14 cellular contexts compared by ENCODE assay signal in genomic region chr2:100017633-100018032, GRCh38.
DNase-seq lines count a peak whose midpoint lies in the region; ATAC-seq and TF ChIP-seq lines count a peak whose summit lies in the region.
"Had no signal": no experiment of that assay in that cellular context is flagged by ENCODE, and none has a peak within 500 bp of the region (broad histone marks: within the 10 kb centered on the region; RNA-seq: fewer than 3 reads in every experiment).

No MANE protein-coding gene starts in this region.

- TF ChIP-seq CTCF in 22Rv1 (IDR thresholded peaks at IDR 0.05) (no peak), GM13977 (IDR thresholded peaks at IDR 0.05; ENCODE audit: extremely low read depth, insufficient read depth, missing control alignments) (no peak), lower leg skin (IDR thresholded peaks at IDR 0.05) (no peak)

- in situ Hi-C loops in GM13977 (cut with MboI; ENCODE audit: low pct_unique_long_range_greater_than_20kb, low sequenced_read_pairs, unreplicated experiment) = no loop called here

- no peak for TF ChIP-seq POLR2A in lower leg skin (IDR thresholded peaks at IDR 0.05)

- H3K4me3 ChIP-seq in lower leg skin (ENCODE audit: low read depth, poor library complexity, severe bottlenecking) = no peak overlapping the region
- H3K4me3 ChIP-seq: body of pancreas, left lung had no signal

- WGBS in lower leg skin, 2 donors = 52 to 56% methylated on average over 1 of the region's 1 CpG

- DNase-seq in GM03348 (ENCODE audit: low spot score) (peak; percentile 22), NCI-H69 (lab: John Stamatoyannopoulos, UW) (peak; percentile 72), fibroblast of peridontal ligament (ENCODE audit: extremely low read depth) (peak; percentile 54), CD1c-positive myeloid dendritic cell (ENCODE audit: extremely low spot score) (no peak), GM13977 (ENCODE audit: low spot score) (no peak), lower leg skin (ENCODE audit: low spot score in 2 of 2) (no peak)
- DNase-seq: activated effector memory CD4-positive, alpha-beta T cell treated with Interleukin-2 at 50 U/mL for 16 hours; body of pancreas; left lung; PC-3; SW 1271 had no signal

- no peak for ATAC-seq in GM18873 (IDR thresholded peaks at IDR 0.05; ENCODE audit: low FRiP score, unreplicated experiment)
- ATAC-seq: body of pancreas, esophagus mucosa, left lung, PC-3 had no signal

- intact Hi-C loops in lower leg skin (cut with DNase I; ENCODE audit: low total_unique reads) = no loop called here

- H3K27ac ChIP-seq in 22Rv1 = peak overlapping the region; percentile 61
- H3K27ac ChIP-seq: body of pancreas, left lung had no signal

Comparison
In these comparisons a context has a peak if more than half of its experiments do, and no peak if none do; other contexts are left out.
1. DNase-seq: peak in GM03348 (single experiment), NCI-H69 (single experiment) and fibroblast of peridontal ligament (single experiment); none in CD1c-positive myeloid dendritic cell (single experiment), GM13977 (single experiment) and lower leg skin (0 of 2).